ENCODE assay signal across 8 cellular contexts in genomic region chr16:30193615-30194014, GRCh38. TPM values are rescaled to one million over a fixed set of nuclear protein-coding genes. Genes with fewer than 3 reads are reported as not detected.
DNase-seq lines count a peak whose midpoint lies in the region; ATAC-seq, FAIRE-seq and TF ChIP-seq lines count a peak whose summit lies in the region.
"Not testable (repeated sequence)": the region's sequence is repeated elsewhere in the genome, so short reads cannot be mapped to it uniquely, and the experiment has no call there.

TSS of gene BOLA2B (minus strand) at chr16:30193666. CDS start at chr16:30193595, 71 bp downstream.
TSS of gene SLX1A (plus strand) at chr16:30193875. CDS start at chr16:30194085, 210 bp downstream.

- not testable (repeated sequence) for H3K27ac ChIP-seq in GM23248, right atrium auricular region

- H3F3A ChIP-seq in GM23248 (ENCODE audit: insufficient read depth): not testable (repeated sequence)

- H2AFZ ChIP-seq in GM23248: not testable (repeated sequence)

- H3K27me3 ChIP-seq in GM23248 (replicated peaks; ENCODE audit: insufficient read depth); bronchial epithelial cell (ENCODE audit: control insufficient read depth, insufficient read depth, low read length); right atrium auricular region: not testable (repeated sequence)

- H3K9me2 ChIP-seq in GM23248 (ENCODE audit: insufficient read depth): not testable (repeated sequence)

- peak within 1 kb of the TSS; percentile 53 for H3K4me2 ChIP-seq in GM23248 (ENCODE audit: unreplicated experiment)

- FAIRE-seq in bronchial epithelial cell (lab: Jason Lieb, UNC): peak; percentile 43
- FAIRE-seq in urothelium cell line (lab: Jason Lieb, UNC): peak; percentile 83

- H3K4me1 ChIP-seq in GM23248 (ENCODE audit: insufficient read depth); right atrium auricular region: not testable (repeated sequence)

- ATAC-seq in GM18508 (IDR thresholded peaks at IDR 0.05; ENCODE audit: insufficient read depth, unreplicated experiment): peak; percentile 70
- peak; percentile 83 for ATAC-seq in HG03378 (IDR thresholded peaks at IDR 0.05; ENCODE audit: unreplicated experiment)

- not testable (repeated sequence) for H3K9me3 ChIP-seq in GM23248 (ENCODE audit: low read depth); right atrium auricular region

- in situ Hi-C loops in GM23248 (cut with MboI); SK-MEL-5 (cut with HindIII; ENCODE audit: low pct_unique_long_range_greater_than_20kb, low sequenced_read_pairs): not testable (repeated sequence)

- not testable (repeated sequence) for H4K20me1 ChIP-seq in GM23248 (ENCODE audit: insufficient read depth)

- peak within 1 kb of the TSS; percentile 70 for H3K4me3 ChIP-seq in GM23248
- H3K4me3 ChIP-seq in bronchial epithelial cell (ENCODE audit: low read depth, low read length): peak within 1 kb of the TSS; percentile 34
- H3K4me3 ChIP-seq in right atrium auricular region: peak within 1 kb of the TSS; percentile 22 to 54

- DNase-seq in GM23248; SK-MEL-5 (ENCODE audit: low read depth, low spot score); bronchial epithelial cell (ENCODE audit: low read depth); right atrium auricular region (ENCODE audit: low spot score); occipital lobe (lab: John Stamatoyannopoulos, UW); urothelium cell line (ENCODE audit: low spot score): not testable (repeated sequence)

- H3K36me3 ChIP-seq in GM23248 (ENCODE audit: low read depth); bronchial epithelial cell (ENCODE audit: control insufficient read depth, insufficient read depth, low read length); right atrium auricular region: not testable (repeated sequence)

- H3K79me2 ChIP-seq in GM23248 (ENCODE audit: insufficient read depth): not testable (repeated sequence)

- not testable (repeated sequence) for TF ChIP-seq CTCF in bronchial epithelial cell (IDR thresholded peaks at IDR 0.05; ENCODE audit: insufficient read depth, low read length, severe bottlenecking); right atrium auricular region (IDR thresholded peaks at IDR 0.05)

- H3K9ac ChIP-seq in GM23248: peak within 1 kb of the TSS; percentile 57

- no CpG with 5 or more reads among the region's 34 CpGs for WGBS in GM23248 (ENCODE audit: low coverage in 1 of 2, low lambda C conversion rate in 2 of 2, missing lambda C conversion rate in 2 of 2), 2 experiments

RNA-seq across cellular contexts. Expression of gene BOLA2B, which starts in this region (rescaled TPM):
- 2.0 and 155 TPM in 2 replicates for total RNA-seq in GM23248 (2014; rRNA removed; shearing (Covaris generic))
- 122 and 146 TPM in 2 replicates for polyA plus RNA-seq in GM23248 (2016; fragmentation: Nextera tagmentation; extraction: Ambion mirVana)
- 24.0 and 30.6 TPM in 2 replicates for total RNA-seq in SK-MEL-5 (2014; rRNA removed; shearing (Covaris generic))
- 246 and 662 TPM in 2 replicates for polyA plus RNA-seq in SK-MEL-5 (2015; cell fraction: cytosol; rRNA removed)
- polyA plus RNA-seq in SK-MEL-5 (2015; cell fraction: nucleus; rRNA removed): 23.3 and 31.0 TPM in 2 replicates
- 45.7 and 235 TPM in 2 replicates for total RNA-seq in bronchial epithelial cell
- 100 to 1,000 TPM; 143 to 187 TPM for total RNA-seq in right atrium auricular region
- 12.5 TPM for total RNA-seq in occipital lobe

RNA-seq across cellular contexts. Expression of gene SLX1A, which starts in this region (rescaled TPM):
- 14.3 and 32.6 TPM in 2 replicates for total RNA-seq in GM23248 (2014; rRNA removed; shearing (Covaris generic))
- 32.2 and 51.7 TPM in 2 replicates for polyA plus RNA-seq in GM23248 (2016; fragmentation: Nextera tagmentation; extraction: Ambion mirVana)
- 23.9 and 27.8 TPM in 2 replicates for total RNA-seq in SK-MEL-5 (2014; rRNA removed; shearing (Covaris generic))
- polyA plus RNA-seq in SK-MEL-5 (2015; cell fraction: cytosol; rRNA removed): 19.8 and 27.2 TPM in 2 replicates
- 93.2 and 105 TPM in 2 replicates for polyA plus RNA-seq in SK-MEL-5 (2015; cell fraction: nucleus; rRNA removed)
- 24.5 and 24.6 TPM in 2 replicates for total RNA-seq in bronchial epithelial cell
- total RNA-seq in right atrium auricular region: 10 to 100 TPM; 25.1 to 36.3 TPM
- 13.9 TPM for total RNA-seq in occipital lobe
